Comparison of ENCODE assay signal across 20 cellular contexts in the genomic region with DNA sequence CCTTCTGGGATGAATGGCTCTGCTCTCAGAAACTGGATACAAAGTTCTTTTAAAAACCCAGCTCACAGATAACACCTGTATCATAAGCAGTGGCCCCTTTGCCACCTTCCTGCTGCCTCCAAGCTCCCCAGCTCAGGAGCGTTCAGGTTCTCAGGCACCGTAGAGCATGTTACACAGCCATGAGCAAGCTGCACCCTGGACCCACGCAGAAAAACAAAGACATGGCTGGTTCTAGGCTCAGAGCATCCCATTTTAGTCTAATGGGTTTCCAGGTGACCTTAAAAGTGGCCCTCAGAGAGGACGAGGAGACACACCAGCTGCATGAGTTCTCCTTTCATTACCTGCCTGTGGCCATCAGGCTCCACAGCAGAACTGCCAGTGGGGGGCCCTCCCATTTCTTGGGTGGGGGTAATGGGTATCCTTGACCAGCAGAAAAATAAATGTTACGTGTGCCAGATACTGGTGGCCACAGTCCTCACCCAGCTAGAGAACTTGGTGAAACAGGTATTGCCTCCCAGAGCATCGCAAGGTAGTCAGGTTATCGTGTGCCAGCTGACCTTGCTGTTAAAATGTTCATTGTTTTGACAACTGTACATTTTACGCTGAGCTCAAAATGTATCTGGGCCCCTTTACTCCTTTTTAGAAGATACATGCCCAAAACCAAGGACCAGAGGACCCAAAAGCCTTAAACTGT. TPM values are rescaled to one million over a fixed set of nuclear protein-coding genes. Genes with fewer than 3 reads are reported as not detected.
A peak's percentile ranks its signal among the peaks of the same experiment; 100 is the strongest.
DNase-seq lines count a peak whose midpoint lies in the region; ATAC-seq, FAIRE-seq and TF ChIP-seq lines count a peak whose summit lies in the region.
"Had no signal": no experiment of that assay in that cellular context is flagged by ENCODE, and none has a peak within 500 bp of the region (broad histone marks: within the 10 kb centered on the region; RNA-seq: fewer than 3 reads in every experiment).

No MANE protein-coding gene starts in this region.

- FAIRE-seq in GM12878 (lab: Jason Lieb, UNC): no peak

- H3K4me2 ChIP-seq in GM12878 (ENCODE audit: control insufficient read depth, insufficient read depth): no peak overlapping the region
- H3K4me2 ChIP-seq: neural progenitor cell had no signal

- peak overlapping the region; percentile 92 for H3K27ac Mint-ChIP-seq in nephron progenitor cell
- H3K27ac Mint-ChIP-seq: memory B cell had no signal

- peaks cover 6% of the 10 kb centered on the region for H3K4me1 Mint-ChIP-seq in nephron progenitor cell

- no peak overlapping the region for H3K4me3 ChIP-seq in left ventricle myocardium inferior
- H3K4me3 ChIP-seq in GM12878: no peak overlapping the region
- H3K4me3 ChIP-seq: heart left ventricle, neural progenitor cell, transverse colon had no signal

- RAD21 ChIA-PET in GM12878 (lab: Charles Lee; ENCODE audit: unreplicated experiment): interaction anchor here (1.1 to 3.3 kb wide), 2 partner anchors 45 to 125 kb away, joined by 3 to 18 read pairs; no protein-coding TSS in a partner anchor

- peaks cover 18% of the 10 kb centered on the region for H3K79me2 ChIP-seq in GM12878 (ENCODE audit: control insufficient read depth, insufficient read depth, low read length)

- no peak overlapping the region for H2AFZ ChIP-seq in GM12878 (ENCODE audit: control insufficient read depth, low read depth, low read length)
- H2AFZ ChIP-seq: neural progenitor cell had no signal

- no peak overlapping the region for H3K4me3 Mint-ChIP-seq in nephron progenitor cell
- H3K4me3 Mint-ChIP-seq: memory B cell had no signal

- intact Hi-C loops in left ventricle myocardium inferior (cut with micrococcal nuclease): loop anchor here (10.0 kb wide), 1 partner anchor 111 kb away; no protein-coding TSS in a partner anchor
- intact Hi-C loops in left ventricle myocardium superior (cut with micrococcal nuclease): no loop called here
- intact Hi-C loops in GM12878 (cut with micrococcal nuclease; ENCODE audit: unreplicated experiment): loop anchor here (2.0 kb wide), 1 partner anchor 125 kb away; no protein-coding TSS in a partner anchor

- H3K4me1 ChIP-seq in left ventricle myocardium inferior: peaks cover 76% of the 10 kb centered on the region
- peaks cover 3% of the 10 kb centered on the region; the same call in 1 of the 2 replicates for H3K4me1 ChIP-seq in GM12878 (ENCODE audit: control insufficient read depth, insufficient read depth, low read length)
- H3K4me1 ChIP-seq: neural progenitor cell had no signal

- SMC1A ChIA-PET in GM12878 (lab: Charles Lee; ENCODE audit: uncharacterized antibody, unreplicated experiment): interaction anchor here (1.0 to 1.9 kb wide), 6 partner anchors 8 to 127 kb away, joined by 3 to 9 read pairs (median 4); no protein-coding TSS in a partner anchor

- WGBS in GM12878 (ENCODE audit: insufficient coverage, insufficient replicate concordance, low lambda C conversion rate, missing lambda C conversion rate): 99% methylated on average over 8 of the region's 8 CpGs

- H3K27me3 Mint-ChIP-seq in nephron progenitor cell (ENCODE audit: low read depth, poor library complexity): peaks cover 3% of the 10 kb centered on the region
- H3K27me3 Mint-ChIP-seq: memory B cell had no signal

- TF ChIP-seq EP300 in GM12878 (IDR thresholded peaks at IDR 0.05; ENCODE audit: borderline replicate concordance in 1 of 2, control insufficient read depth in 1 of 2, low read depth in 2 of 2, low read length in 2 of 2): no peak

- TF ChIP-seq POLR2A in GM12878 (IDR thresholded peaks at IDR 0.05; ENCODE audit: low read depth, low read length): peak; percentile 51; the same call in 1 of the 2 replicates

- H3K36me3 ChIP-seq in left ventricle myocardium inferior: peaks cover 98% of the 10 kb centered on the region
- peaks cover 52 to 57% of the 10 kb centered on the region in 2 experiments for H3K36me3 ChIP-seq in GM12878 (ENCODE audit: control insufficient read depth in 2 of 2, insufficient read depth in 2 of 2, low read length in 1 of 2)

- in situ Hi-C loops in GM12878 (cut with MboI): no loop called here

- no peak for DNase-seq in left ventricle myocardium inferior
- no peak for DNase-seq in left ventricle myocardium superior
- DNase-seq in GM12878 (ENCODE audit: low read depth, low spot score): no peak
- DNase-seq in nephron progenitor cell: no peak
- no peak for DNase-seq in GOT3 (lab: John Stamatoyannopoulos, UW)
- no peak for DNase-seq in T-helper 9 cell
- DNase-seq: activated CD4-positive, alpha-beta T cell treated with anti-CD3 and anti-CD28 coated beads, Interleukin-2, amount 50 U/mL, for 4 hours; caudate nucleus; effector CD4-positive, alpha-beta T cell; H7; heart left ventricle; NCI-H1930; NCI-H446; NK-92 treated with Interleukin-12 subunit alpha and Interleukin-12 subunit beta, amount 100 ng/mL, for 24 hours; retina; transverse colon had no signal

- POLR2A ChIA-PET in GM12878 (lab: Charles Lee): no interaction called here

- H3K9me3 ChIP-seq in left ventricle myocardium inferior (replicated peaks) (no peaks in the 10 kb centered on the region), GM12878 (replicated peaks; ENCODE audit: control insufficient read depth, insufficient read depth, low read length) (no peaks in the 10 kb centered on the region)
- H3K9me3 ChIP-seq: heart left ventricle, transverse colon had no signal

- CTCF ChIA-PET in GM12878 (lab: Yijun Ruan, JAX): interaction anchor here (1.4 to 3.5 kb wide), 4 partner anchors 11 to 125 kb away, joined by 3 to 35 read pairs (median 14); partner anchors contain the start of gene LSM14B

- H3K27ac ChIP-seq in left ventricle myocardium inferior (replicated peaks) (peak overlapping the region; percentile 88), GM12878 (ENCODE audit: control insufficient read depth, insufficient read depth) (no peak overlapping the region)
- H3K27ac ChIP-seq: neural progenitor cell had no signal

- peaks cover 64% of the 10 kb centered on the region for H3K36me3 Mint-ChIP-seq in nephron progenitor cell (ENCODE audit: low read depth)

- TF ChIP-seq CTCF in left ventricle myocardium inferior (IDR thresholded peaks at IDR 0.05; ENCODE audit: borderline replicate concordance) (no peak), GM12878 (IDR thresholded peaks at IDR 0.05 in 2 of 3, conservative IDR thresholded peaks at IDR 0.05 in 1 of 3; ENCODE audit: control insufficient read depth in 2 of 3, extremely low read depth in 1 of 3, insufficient read depth in 1 of 3, low read depth in 3 of 3, low read length in 3 of 3) (no peak), nephron progenitor cell (IDR thresholded peaks at IDR 0.05) (no peak)

- no peak for TF ChIP-seq RAD21 in GM12878 (IDR thresholded peaks at IDR 0.05; ENCODE audit: insufficient read depth, low read depth, low read length)

- H4K20me1 ChIP-seq in GM12878 (ENCODE audit: control insufficient read depth, insufficient read depth): peaks cover 13% of the 10 kb centered on the region

- no peaks in the 10 kb centered on the region for H3K9me3 Mint-ChIP-seq in nephron progenitor cell
- H3K9me3 Mint-ChIP-seq: memory B cell, neural progenitor cell had no signal

- BruUV-seq in GM12878 (replicated peaks; lab: Mats Ljungman, UMichigan): no TSS peak

- H3K27me3 ChIP-seq in left ventricle myocardium inferior (ENCODE audit: low read depth) (no peaks in the 10 kb centered on the region), GM12878 (replicated peaks in 1 of 2; ENCODE audit: control insufficient read depth in 2 of 2, insufficient read depth in 2 of 2, low read length in 1 of 2) (no peaks in the 10 kb centered on the region)
- H3K27me3 ChIP-seq: heart left ventricle, neural progenitor cell, transverse colon had no signal

- no peak for ATAC-seq in left ventricle myocardium superior
- ATAC-seq in GM12878: no peak
- ATAC-seq in HG03571 (IDR thresholded peaks at IDR 0.05; ENCODE audit: unreplicated experiment): no peak
- ATAC-seq in HG03139 (IDR thresholded peaks at IDR 0.05; ENCODE audit: unreplicated experiment): no peak

- H3K9ac ChIP-seq in GM12878 (ENCODE audit: control insufficient read depth, insufficient read depth, low read length): no peak overlapping the region
- H3K9ac ChIP-seq: neural progenitor cell had no signal

RNA-seq across cellular contexts. Expression of gene PSMA7, which starts 7.5 kb away (rescaled TPM):
- 233 TPM for total RNA-seq in left ventricle myocardium inferior
- 240 TPM for total RNA-seq in left ventricle myocardium superior
- total RNA-seq in GM12878 (2013; cell fraction: nucleolus; rRNA removed): 59.7 and 68.2 TPM in 2 replicates
- total RNA-seq in GM12878 (2014; rRNA removed): 323 and 324 TPM in 2 replicates
- 210 and 216 TPM in 2 replicates for total RNA-seq in GM12878 (2014; rRNA removed; fragmentation: Illumina TruSeq; extraction: Trizol)
- total RNA-seq in GM12878 (2021): 348 and 359 TPM in 2 replicates
- 125 TPM for polyA plus RNA-seq in GM12878 (2011; ENCODE audit: low read depth)
- 273 and 397 TPM in 2 replicates for polyA plus RNA-seq in GM12878 (2011; rRNA removed)
- 444 and 554 TPM in 2 replicates for polyA plus RNA-seq in GM12878 (2011; cell fraction: cytosol; rRNA removed)
- 378 and 385 TPM in 2 replicates for polyA plus RNA-seq in GM12878 (2011; cell fraction: nucleus; rRNA removed)
- 199 and 211 TPM in 2 replicates for polyA plus RNA-seq in GM12878 (2012)
- polyA plus RNA-seq in GM12878 (2014; fragmentation: Illumina TruSeq; extraction: Trizol): 131 and 219 TPM in 2 replicates
- 100 to 1,000 TPM; 333 to 546 TPM for polyA plus RNA-seq in GM12878 (2014; fragmentation: Nextera tagmentation; extraction: Ambion mirVana)
- polyA plus RNA-seq in GM12878 (2014; rRNA removed): 369 and 389 TPM in 2 replicates
- 100 to 1,000 TPM; 824 to 857 TPM for polyA plus RNA-seq in GM12878 (2016; fragmentation: Nextera tagmentation; extraction: Ambion mirVana)
- 170 and 184 TPM in 2 replicates for polyA minus RNA-seq in GM12878 (2011; rRNA and poly(A)+ RNA removed)
- 58.0 and 86.2 TPM in 2 replicates for polyA minus RNA-seq in GM12878 (2011; cell fraction: cytosol; rRNA and poly(A)+ RNA removed)
- 32.9 and 52.9 TPM in 2 replicates for polyA minus RNA-seq in GM12878 (2011; cell fraction: nucleus; rRNA and poly(A)+ RNA removed)

RNA-seq across cellular contexts. Expression of gene SS18L1, which starts 7.8 kb away (rescaled TPM):
- 9.0 TPM for total RNA-seq in left ventricle myocardium inferior
- total RNA-seq in left ventricle myocardium superior: 10.7 TPM
- 55.6 and 59.3 TPM in 2 replicates for total RNA-seq in GM12878 (2013; cell fraction: nucleolus; rRNA removed)
- total RNA-seq in GM12878 (2014; rRNA removed): 8.1 and 12.4 TPM in 2 replicates
- 6.1 and 6.6 TPM in 2 replicates for total RNA-seq in GM12878 (2014; rRNA removed; fragmentation: Illumina TruSeq; extraction: Trizol)
- total RNA-seq in GM12878 (2021): 10.4 and 11.1 TPM in 2 replicates
- 2.8 TPM for polyA plus RNA-seq in GM12878 (2011; ENCODE audit: low read depth)
- 11.7 and 12.1 TPM in 2 replicates for polyA plus RNA-seq in GM12878 (2011; rRNA removed)
- 8.8 and 17.7 TPM in 2 replicates for polyA plus RNA-seq in GM12878 (2011; cell fraction: cytosol; rRNA removed)
- 46.7 and 57.7 TPM in 2 replicates for polyA plus RNA-seq in GM12878 (2011; cell fraction: nucleus; rRNA removed)
- polyA plus RNA-seq in GM12878 (2012): 6.1 and 8.3 TPM in 2 replicates
- polyA plus RNA-seq in GM12878 (2014; fragmentation: Illumina TruSeq; extraction: Trizol): 7.0 and 8.2 TPM in 2 replicates
- polyA plus RNA-seq in GM12878 (2014; fragmentation: Nextera tagmentation; extraction: Ambion mirVana): 1 to 10 TPM; 1.8 to 2.2 TPM
- polyA plus RNA-seq in GM12878 (2014; rRNA removed): 20.0 and 21.8 TPM in 2 replicates
- polyA plus RNA-seq in GM12878 (2016; fragmentation: Nextera tagmentation; extraction: Ambion mirVana): 1 to 10 TPM; 2.4 to 2.8 TPM
- polyA minus RNA-seq in GM12878 (2011; rRNA and poly(A)+ RNA removed): 9.8 and 20.6 TPM in 2 replicates
- polyA minus RNA-seq in GM12878 (2011; cell fraction: cytosol; rRNA and poly(A)+ RNA removed): 6.7 and 7.0 TPM in 2 replicates
- polyA minus RNA-seq in GM12878 (2011; cell fraction: nucleus; rRNA and poly(A)+ RNA removed): 13.2 and 25.6 TPM in 2 replicates

RNA-seq across cellular contexts. Expression of gene LSM14B, which starts 13.4 kb away (rescaled TPM):
- total RNA-seq in left ventricle myocardium inferior (51.6 TPM), left ventricle myocardium superior (58.4 TPM), GM12878 (2014; rRNA removed) (18.0 and 18.9 TPM in 2 replicates), GM12878 (2014; rRNA removed; fragmentation: Illumina TruSeq; extraction: Trizol) (13.3 and 16.2 TPM in 2 replicates), GM12878 (2021) (34.3 and 34.9 TPM in 2 replicates)
- total RNA-seq in GM12878 (2013; cell fraction: nucleolus; rRNA removed): 29.3 TPM in 2 replicates
- 10.6 TPM for polyA plus RNA-seq in GM12878 (2011; ENCODE audit: low read depth)
- polyA plus RNA-seq in GM12878 (2011; rRNA removed) (25.5 and 33.2 TPM in 2 replicates), GM12878 (2014; fragmentation: Illumina TruSeq; extraction: Trizol) (8.9 and 15.1 TPM in 2 replicates), GM12878 (2014; fragmentation: Nextera tagmentation; extraction: Ambion mirVana) (1 to 10 TPM in 1 of 2 experiments, under 1 TPM in 1; 0.56 to 1.8 TPM), GM12878 (2014; rRNA removed) (29.6 and 30.3 TPM in 2 replicates), GM12878 (2016; fragmentation: Nextera tagmentation; extraction: Ambion mirVana) (1 to 10 TPM in 1 of 2 experiments, under 1 TPM in 1; 0.79 to 1.4 TPM)
- polyA plus RNA-seq in GM12878 (2011; cell fraction: cytosol; rRNA removed): 30.6 and 42.4 TPM in 2 replicates
- 49.4 and 55.9 TPM in 2 replicates for polyA plus RNA-seq in GM12878 (2011; cell fraction: nucleus; rRNA removed)
- polyA plus RNA-seq in GM12878 (2012): 26.7 and 32.9 TPM in 2 replicates
- polyA minus RNA-seq in GM12878 (2011; rRNA and poly(A)+ RNA removed): 25.7 and 36.1 TPM in 2 replicates
- 15.6 and 16.8 TPM in 2 replicates for polyA minus RNA-seq in GM12878 (2011; cell fraction: cytosol; rRNA and poly(A)+ RNA removed)
- 12.8 and 25.0 TPM in 2 replicates for polyA minus RNA-seq in GM12878 (2011; cell fraction: nucleus; rRNA and poly(A)+ RNA removed)

RNA-seq across cellular contexts. Expression of gene MTG2, which starts 47.1 kb away (rescaled TPM):
- total RNA-seq in left ventricle myocardium inferior: 25.9 TPM
- total RNA-seq in left ventricle myocardium superior: 27.3 TPM
- total RNA-seq in GM12878 (2013; cell fraction: nucleolus; rRNA removed): 48.5 and 51.0 TPM in 2 replicates
- 40.9 and 44.1 TPM in 2 replicates for total RNA-seq in GM12878 (2014; rRNA removed)
- 19.3 and 28.5 TPM in 2 replicates for total RNA-seq in GM12878 (2014; rRNA removed; fragmentation: Illumina TruSeq; extraction: Trizol)
- 40.4 and 52.4 TPM in 2 replicates for total RNA-seq in GM12878 (2021)
- 12.8 TPM for polyA plus RNA-seq in GM12878 (2011; ENCODE audit: low read depth)
- 22.2 and 32.9 TPM in 2 replicates for polyA plus RNA-seq in GM12878 (2011; rRNA removed)
- polyA plus RNA-seq in GM12878 (2011; cell fraction: cytosol; rRNA removed): 44.6 and 54.2 TPM in 2 replicates
- 23.9 and 38.8 TPM in 2 replicates for polyA plus RNA-seq in GM12878 (2011; cell fraction: nucleus; rRNA removed)
- polyA plus RNA-seq in GM12878 (2012): 18.6 and 25.9 TPM in 2 replicates
- polyA plus RNA-seq in GM12878 (2014; fragmentation: Illumina TruSeq; extraction: Trizol): 10.4 and 31.4 TPM in 2 replicates
- polyA plus RNA-seq in GM12878 (2014; fragmentation: Nextera tagmentation; extraction: Ambion mirVana): 1 to 10 TPM; 6.2 to 7.3 TPM
- polyA plus RNA-seq in GM12878 (2014; rRNA removed): 44.5 and 45.2 TPM in 2 replicates
- polyA plus RNA-seq in GM12878 (2016; fragmentation: Nextera tagmentation; extraction: Ambion mirVana): 10 to 100 TPM; 35.8 to 38.6 TPM
- polyA minus RNA-seq in GM12878 (2011; rRNA and poly(A)+ RNA removed): 15.4 and 31.5 TPM in 2 replicates
- 6.9 and 9.5 TPM in 2 replicates for polyA minus RNA-seq in GM12878 (2011; cell fraction: cytosol; rRNA and poly(A)+ RNA removed)
- 8.2 and 26.7 TPM in 2 replicates for polyA minus RNA-seq in GM12878 (2011; cell fraction: nucleus; rRNA and poly(A)+ RNA removed)
